ENCODE assay signal across 1 cellular context in the genomic region with DNA sequence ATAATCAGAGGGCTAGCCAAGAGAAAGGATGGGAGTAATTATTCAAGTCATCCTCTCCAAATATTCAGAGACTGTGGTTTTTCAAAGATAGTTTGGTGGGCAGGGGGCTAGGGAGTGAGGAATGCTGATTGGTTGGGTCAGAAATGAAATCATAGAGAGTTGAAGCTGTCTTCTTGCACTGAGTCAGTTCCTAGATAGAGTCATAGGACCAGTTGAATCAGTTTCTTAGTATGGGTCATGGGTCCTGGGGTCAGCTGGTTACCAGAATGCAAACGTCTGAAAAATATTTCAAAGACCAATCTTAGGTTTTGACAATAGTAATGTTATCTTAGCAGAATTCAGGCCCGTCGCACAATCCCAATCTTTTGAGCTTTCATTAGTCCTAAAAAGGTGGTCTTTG.
TF ChIP-seq lines count a peak whose summit lies in the region.

No MANE protein-coding gene starts in this region.

TF ChIP-seq in GM23338, 12 proteins besides CTCF, POLR2A, EP300 and RAD21 (continued from another document):
- TF ChIP-seq, protein P1, sequence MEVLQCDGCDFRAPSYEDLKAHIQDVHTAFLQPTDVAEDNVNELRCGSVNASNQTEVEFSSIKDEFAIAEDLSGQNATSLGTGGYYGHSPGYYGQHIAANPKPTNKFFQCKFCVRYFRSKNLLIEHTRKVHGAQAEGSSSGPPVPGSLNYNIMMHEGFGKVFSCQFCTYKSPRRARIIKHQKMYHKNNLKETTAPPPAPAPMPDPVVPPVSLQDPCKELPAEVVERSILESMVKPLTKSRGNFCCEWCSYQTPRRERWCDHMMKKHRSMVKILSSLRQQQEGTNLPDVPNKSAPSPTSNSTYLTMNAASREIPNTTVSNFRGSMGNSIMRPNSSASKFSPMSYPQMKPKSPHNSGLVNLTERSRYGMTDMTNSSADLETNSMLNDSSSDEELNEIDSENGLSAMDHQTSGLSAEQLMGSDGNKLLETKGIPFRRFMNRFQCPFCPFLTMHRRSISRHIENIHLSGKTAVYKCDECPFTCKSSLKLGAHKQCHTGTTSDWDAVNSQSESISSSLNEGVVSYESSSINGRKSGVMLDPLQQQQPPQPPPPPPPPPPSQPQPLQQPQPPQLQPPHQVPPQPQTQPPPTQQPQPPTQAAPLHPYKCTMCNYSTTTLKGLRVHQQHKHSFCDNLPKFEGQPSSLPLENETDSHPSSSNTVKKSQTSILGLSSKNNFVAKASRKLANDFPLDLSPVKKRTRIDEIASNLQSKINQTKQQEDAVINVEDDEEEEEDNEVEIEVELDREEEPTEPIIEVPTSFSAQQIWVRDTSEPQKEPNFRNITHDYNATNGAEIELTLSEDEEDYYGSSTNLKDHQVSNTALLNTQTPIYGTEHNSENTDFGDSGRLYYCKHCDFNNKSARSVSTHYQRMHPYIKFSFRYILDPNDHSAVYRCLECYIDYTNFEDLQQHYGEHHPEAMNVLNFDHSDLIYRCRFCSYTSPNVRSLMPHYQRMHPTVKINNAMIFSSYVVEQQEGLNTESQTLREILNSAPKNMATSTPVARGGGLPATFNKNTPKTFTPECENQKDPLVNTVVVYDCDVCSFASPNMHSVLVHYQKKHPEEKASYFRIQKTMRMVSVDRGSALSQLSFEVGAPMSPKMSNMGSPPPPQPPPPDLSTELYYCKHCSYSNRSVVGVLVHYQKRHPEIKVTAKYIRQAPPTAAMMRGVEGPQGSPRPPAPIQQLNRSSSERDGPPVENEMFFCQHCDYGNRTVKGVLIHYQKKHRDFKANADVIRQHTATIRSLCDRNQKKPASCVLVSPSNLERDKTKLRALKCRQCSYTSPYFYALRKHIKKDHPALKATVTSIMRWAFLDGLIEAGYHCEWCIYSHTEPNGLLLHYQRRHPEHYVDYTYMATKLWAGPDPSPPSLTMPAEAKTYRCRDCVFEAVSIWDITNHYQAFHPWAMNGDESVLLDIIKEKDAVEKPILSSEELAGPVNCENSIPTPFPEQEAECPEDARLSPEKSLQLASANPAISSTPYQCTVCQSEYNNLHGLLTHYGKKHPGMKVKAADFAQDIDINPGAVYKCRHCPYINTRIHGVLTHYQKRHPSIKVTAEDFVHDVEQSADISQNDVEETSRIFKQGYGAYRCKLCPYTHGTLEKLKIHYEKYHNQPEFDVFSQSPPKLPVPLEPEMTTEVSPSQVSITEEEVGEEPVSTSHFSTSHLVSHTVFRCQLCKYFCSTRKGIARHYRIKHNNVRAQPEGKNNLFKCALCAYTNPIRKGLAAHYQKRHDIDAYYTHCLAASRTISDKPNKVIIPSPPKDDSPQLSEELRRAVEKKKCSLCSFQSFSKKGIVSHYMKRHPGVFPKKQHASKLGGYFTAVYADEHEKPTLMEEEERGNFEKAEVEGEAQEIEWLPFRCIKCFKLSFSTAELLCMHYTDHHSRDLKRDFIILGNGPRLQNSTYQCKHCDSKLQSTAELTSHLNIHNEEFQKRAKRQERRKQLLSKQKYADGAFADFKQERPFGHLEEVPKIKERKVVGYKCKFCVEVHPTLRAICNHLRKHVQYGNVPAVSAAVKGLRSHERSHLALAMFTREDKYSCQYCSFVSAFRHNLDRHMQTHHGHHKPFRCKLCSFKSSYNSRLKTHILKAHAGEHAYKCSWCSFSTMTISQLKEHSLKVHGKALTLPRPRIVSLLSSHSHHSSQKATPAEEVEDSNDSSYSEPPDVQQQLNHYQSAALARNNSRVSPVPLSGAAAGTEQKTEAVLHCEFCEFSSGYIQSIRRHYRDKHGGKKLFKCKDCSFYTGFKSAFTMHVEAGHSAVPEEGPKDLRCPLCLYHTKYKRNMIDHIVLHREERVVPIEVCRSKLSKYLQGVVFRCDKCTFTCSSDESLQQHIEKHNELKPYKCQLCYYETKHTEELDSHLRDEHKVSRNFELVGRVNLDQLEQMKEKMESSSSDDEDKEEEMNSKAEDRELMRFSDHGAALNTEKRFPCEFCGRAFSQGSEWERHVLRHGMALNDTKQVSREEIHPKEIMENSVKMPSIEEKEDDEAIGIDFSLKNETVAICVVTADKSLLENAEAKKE (CRISPR knock-in tag; IDR thresholded peaks at IDR 0.05): no peak
- TF ChIP-seq STAT1 (IDR thresholded peaks at IDR 0.05; ENCODE audit: unreplicated experiment): no peak
- TF ChIP-seq, protein P2, sequence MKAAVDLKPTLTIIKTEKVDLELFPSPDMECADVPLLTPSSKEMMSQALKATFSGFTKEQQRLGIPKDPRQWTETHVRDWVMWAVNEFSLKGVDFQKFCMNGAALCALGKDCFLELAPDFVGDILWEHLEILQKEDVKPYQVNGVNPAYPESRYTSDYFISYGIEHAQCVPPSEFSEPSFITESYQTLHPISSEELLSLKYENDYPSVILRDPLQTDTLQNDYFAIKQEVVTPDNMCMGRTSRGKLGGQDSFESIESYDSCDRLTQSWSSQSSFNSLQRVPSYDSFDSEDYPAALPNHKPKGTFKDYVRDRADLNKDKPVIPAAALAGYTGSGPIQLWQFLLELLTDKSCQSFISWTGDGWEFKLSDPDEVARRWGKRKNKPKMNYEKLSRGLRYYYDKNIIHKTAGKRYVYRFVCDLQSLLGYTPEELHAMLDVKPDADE (IDR thresholded peaks at IDR 0.05): no peak
- TF ChIP-seq JUNB (IDR thresholded peaks at IDR 0.05; ENCODE audit: unreplicated experiment): no peak
TF ChIP-seq in GM23338: peak in this region for 0.
